ENCODE assay signal across 26 cellular contexts in genomic region chr10:85402541-85402940, GRCh38.
DNase-seq lines count a peak whose midpoint lies in the region; ATAC-seq, FAIRE-seq and TF ChIP-seq lines count a peak whose summit lies in the region.
"Had no signal": no experiment of that assay in that cellular context is flagged by ENCODE, and none has a peak within 500 bp of the region (broad histone marks: within the 10 kb centered on the region; RNA-seq: fewer than 3 reads in every experiment).

No MANE protein-coding gene starts in this region.

- H3K4me1 Mint-ChIP-seq in MCF 10A (ENCODE audit: insufficient read depth, unreplicated experiment): no peaks in the 10 kb centered on the region
- H3K4me1 Mint-ChIP-seq: CD14-positive monocyte; CD4-positive, alpha-beta memory T cell; CD4-positive, CD25-positive, alpha-beta regulatory T cell; CD8-positive, alpha-beta memory T cell had no signal

- BruUV-seq in MCF 10A (replicated peaks; lab: Mats Ljungman, UMichigan) (no TSS peak), HepG2 (replicated peaks; lab: Mats Ljungman, UMichigan) (no TSS peak)

- TF ChIP-seq POLR2A in breast epithelium (IDR thresholded peaks at IDR 0.05) (no peak), HepG2 (IDR thresholded peaks at IDR 0.05; ENCODE audit: insufficient read depth in 1 of 2, low read depth in 2 of 2, low read length in 2 of 2) (no peak)

- TF ChIP-seq EP300 in HepG2 (IDR thresholded peaks at IDR 0.05; ENCODE audit: low read depth in 2 of 2, low read length in 2 of 2): no peak
- TF ChIP-seq EP300 in HepG2 (CRISPR knock-in tag; IDR thresholded peaks at IDR 0.05; ENCODE audit: borderline replicate concordance): no peak

- H3K27ac ChIP-seq in breast epithelium (no peak overlapping the region), foreskin keratinocyte (no peak overlapping the region), HepG2 (ENCODE audit: extremely low read length, insufficient read depth, low read length) (no peak overlapping the region)
- H3K27ac ChIP-seq: 22Rv1, BLaER1 had no signal

- H3K27me3 ChIP-seq in breast epithelium: no peaks in the 10 kb centered on the region
- no peaks in the 10 kb centered on the region for H3K27me3 ChIP-seq in foreskin keratinocyte
- no peaks in the 10 kb centered on the region for H3K27me3 ChIP-seq in HepG2 (ENCODE audit: control insufficient read depth in 1 of 2, insufficient read depth in 2 of 2, low read length in 2 of 2)
- H3K27me3 ChIP-seq: BE2C, BLaER1 had no signal

- H3K79me2 ChIP-seq in HepG2 (ENCODE audit: insufficient read depth, low read length): no peaks in the 10 kb centered on the region

- H3K4me3 ChIP-seq in breast epithelium: no peak overlapping the region
- H3K4me3 ChIP-seq in HepG2 (replicated peaks in 1 of 3; ENCODE audit: insufficient read depth in 1 of 3, low read depth in 2 of 3, low read length in 3 of 3): no peak overlapping the region
- H3K4me3 ChIP-seq: BLaER1, GM12878 had no signal

- no peak for FAIRE-seq in HepG2 (lab: Jason Lieb, UNC)
- FAIRE-seq: A204.1, GM12878, GM12892, GM18507 had no signal

- in situ Hi-C loops in HepG2 (cut with HindIII; ENCODE audit: extremely low pct_ligation_motif_present, low pct_unique_long_range_greater_than_20kb): no loop called here

- H3K27me3 Mint-ChIP-seq in MCF 10A (ENCODE audit: insufficient read depth, unreplicated experiment): no peaks in the 10 kb centered on the region
- H3K27me3 Mint-ChIP-seq: CD4-positive, alpha-beta memory T cell; CD4-positive, CD25-positive, alpha-beta regulatory T cell; CD8-positive, alpha-beta memory T cell had no signal

- TF ChIP-seq CTCF in MCF 10A (IDR thresholded peaks at IDR 0.05; ENCODE audit: unreplicated experiment) (no peak), breast epithelium (IDR thresholded peaks at IDR 0.05) (no peak), foreskin keratinocyte (conservative IDR thresholded peaks at IDR 0.05) (no peak), HepG2 (CRISPR knock-in tag; IDR thresholded peaks at IDR 0.05) (no peak)

- ATAC-seq in foreskin keratinocyte (peak; percentile 30), HepG2 (no peak)
- ATAC-seq: GM12878 had no signal

- no peaks in the 10 kb centered on the region for H3K9me3 ChIP-seq in breast epithelium
- no peaks in the 10 kb centered on the region for H3K9me3 ChIP-seq in HepG2 (ENCODE audit: low read length)
- H3K9me3 ChIP-seq: BE2C, BLaER1 had no signal

- CTCF ChIA-PET in MCF 10A (lab: Yijun Ruan, JAX): interaction anchor here (1.1 kb wide), 1 partner anchor 21 kb away, joined by 4 read pairs; no protein-coding TSS in a partner anchor
- CTCF ChIA-PET in HepG2 (lab: Yijun Ruan, JAX; ENCODE audit: low intra/inter-chr PET ratio, low total read pairs): no interaction called here

- POLR2A ChIA-PET in MCF 10A (lab: Yijun Ruan, JAX) (no interaction called here), HepG2 (lab: Yijun Ruan, JAX) (no interaction called here)

- no peak overlapping the region for H2AFZ ChIP-seq in HepG2 (ENCODE audit: low read length)

- H4K20me1 ChIP-seq in HepG2 (ENCODE audit: insufficient read depth, low read length): no peaks in the 10 kb centered on the region
- H4K20me1 ChIP-seq: BLaER1 had no signal

- DNase-seq in MCF 10A (ENCODE audit: unreplicated experiment): peak; percentile 46
- DNase-seq in breast epithelium (ENCODE audit: low spot score in 2 of 2): no peak
- DNase-seq in foreskin keratinocyte: peak; percentile 37 to 69
- DNase-seq in posterior vena cava (ENCODE audit: low spot score): no peak
- no peak for DNase-seq in HepG2 (ENCODE audit: low spot score)
- DNase-seq: ACHN; BE2C; C1 segment of cervical spinal cord; CD4-positive, alpha-beta memory T cell; CD4-positive, CD25-positive, alpha-beta regulatory T cell; CD8-positive, alpha-beta memory T cell; COR-L47; DMS 273 treated with DMSO at 0.1 percent for 48 hours; DMS153; DMS53; DMS79; DND-41; EL; GDM1 had no signal

- TF ChIP-seq RAD21 in HepG2 (CRISPR knock-in tag; IDR thresholded peaks at IDR 0.05): no peak

- no peak overlapping the region for H3K27ac Mint-ChIP-seq in MCF 10A (ENCODE audit: low read depth, unreplicated experiment)
- H3K27ac Mint-ChIP-seq: CD4-positive, alpha-beta memory T cell; CD4-positive, CD25-positive, alpha-beta regulatory T cell; CD8-positive, alpha-beta memory T cell had no signal

- WGBS in HepG2 (ENCODE audit: low lambda C conversion rate): 0% methylated on average over 1 of the region's 1 CpG

- H3K9me3 Mint-ChIP-seq in MCF 10A (ENCODE audit: unreplicated experiment): peaks cover 2% of the 10 kb centered on the region

- no peak overlapping the region for H3K4me3 Mint-ChIP-seq in MCF 10A (ENCODE audit: unreplicated experiment)
- H3K4me3 Mint-ChIP-seq: CD14-positive monocyte; CD4-positive, alpha-beta memory T cell; CD4-positive, CD25-positive, alpha-beta regulatory T cell; CD8-positive, alpha-beta memory T cell had no signal

- H3K36me3 ChIP-seq in breast epithelium (no peaks in the 10 kb centered on the region), HepG2 (replicated peaks in 1 of 2; ENCODE audit: control insufficient read depth in 1 of 2, insufficient read depth in 2 of 2, low read length in 2 of 2) (no peaks in the 10 kb centered on the region)
- H3K36me3 ChIP-seq: BE2C, BLaER1 had no signal

- H3K4me2 ChIP-seq in HepG2 (ENCODE audit: low read depth, low read length): no peak overlapping the region
- H3K4me2 ChIP-seq: BLaER1 had no signal

- intact Hi-C loops in MCF 10A (cut with micrococcal nuclease) (no loop called here), breast epithelium (cut with DNase I; ENCODE audit: low total_unique reads) (no loop called here), posterior vena cava (cut with DNase I) (loop anchor here in 1 of 2 donors (10.0 kb wide), 1 partner anchor 512 kb away; no protein-coding TSS in a partner anchor), HepG2 (cut with micrococcal nuclease; ENCODE audit: unreplicated experiment) (no loop called here)

- no peaks in the 10 kb centered on the region for H3K4me1 ChIP-seq in breast epithelium
- H3K4me1 ChIP-seq in foreskin keratinocyte: peaks cover 7% of the 10 kb centered on the region
- no peaks in the 10 kb centered on the region for H3K4me1 ChIP-seq in HepG2 (ENCODE audit: insufficient read depth, low read length)
- H3K4me1 ChIP-seq: BE2C, BLaER1 had no signal

- H3K9ac ChIP-seq in HepG2 (ENCODE audit: insufficient read depth, low read depth, low read length): no peak overlapping the region
- H3K9ac ChIP-seq: BLaER1 had no signal

- no peaks in the 10 kb centered on the region for H3K36me3 Mint-ChIP-seq in MCF 10A (ENCODE audit: insufficient read depth, unreplicated experiment)
- H3K36me3 Mint-ChIP-seq: CD14-positive monocyte; CD4-positive, alpha-beta memory T cell; CD4-positive, CD25-positive, alpha-beta regulatory T cell; CD8-positive, alpha-beta memory T cell had no signal

TF ChIP-seq in HepG2, 621 proteins besides CTCF, POLR2A, EP300 and RAD21:
- no peak for TF ChIP-seq RFX5 (IDR thresholded peaks at IDR 0.05; ENCODE audit: low read depth, low read length)
- TF ChIP-seq TRIM22 (IDR thresholded peaks at IDR 0.05): no peak
- TF ChIP-seq PLRG1 (conservative IDR thresholded peaks at IDR 0.05): no peak
- no peak for TF ChIP-seq MAFK (conservative IDR thresholded peaks at IDR 0.05 in 1 of 2, IDR thresholded peaks at IDR 0.05 in 1 of 2; ENCODE audit: low read length in 2 of 2)

Comparison
In these comparisons a context has a peak if more than half of its experiments do, and no peak if none do; other contexts are left out.
1. DNase-seq: peak in MCF 10A (single experiment) and foreskin keratinocyte (2 of 2); none in breast epithelium (0 of 2), posterior vena cava (single experiment) and HepG2 (single experiment).